Comparison of ENCODE assay signal across 1 cellular context in the genomic region with DNA sequence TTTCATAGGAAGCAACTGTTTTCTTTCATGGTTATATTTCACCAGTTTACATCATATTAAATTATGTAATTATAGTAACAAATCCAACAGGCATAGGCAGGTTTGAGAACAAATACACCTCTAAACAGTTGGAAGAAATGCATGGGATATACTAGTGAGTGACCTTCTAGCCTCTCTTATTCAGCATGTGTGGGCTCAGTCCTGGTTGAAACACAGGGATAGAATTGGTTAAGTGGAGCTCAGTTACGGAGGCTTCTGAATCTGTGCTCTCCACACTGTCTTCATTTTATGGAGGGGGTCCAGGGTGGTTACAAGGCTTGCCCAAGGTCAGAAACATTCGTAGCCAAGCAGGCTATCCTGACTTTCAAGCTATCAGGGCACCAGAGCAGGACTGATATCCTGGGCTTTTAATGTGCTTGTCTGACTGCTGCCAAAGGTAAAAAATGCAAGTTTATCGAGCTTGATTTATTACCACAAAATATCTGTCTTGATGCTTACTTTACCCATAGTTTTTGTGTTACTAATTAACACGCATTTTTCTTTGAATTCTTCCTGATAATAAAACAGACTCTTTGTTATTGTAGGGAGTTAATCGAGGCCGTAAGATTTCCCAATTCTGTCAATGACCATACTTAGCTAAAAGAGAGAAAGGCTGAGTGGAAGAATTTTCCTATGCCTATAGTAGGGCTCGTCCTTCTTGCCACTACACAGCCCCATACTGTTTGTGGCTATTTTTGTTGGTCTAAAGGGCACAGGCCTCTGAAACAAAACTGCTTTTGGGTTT.
TF ChIP-seq lines count a peak whose summit lies in the region.

No MANE protein-coding gene starts in this region.

TF ChIP-seq in GM23338, 12 proteins besides CTCF, POLR2A, EP300 and RAD21 (continued from another document):
- TF ChIP-seq, protein P1, sequence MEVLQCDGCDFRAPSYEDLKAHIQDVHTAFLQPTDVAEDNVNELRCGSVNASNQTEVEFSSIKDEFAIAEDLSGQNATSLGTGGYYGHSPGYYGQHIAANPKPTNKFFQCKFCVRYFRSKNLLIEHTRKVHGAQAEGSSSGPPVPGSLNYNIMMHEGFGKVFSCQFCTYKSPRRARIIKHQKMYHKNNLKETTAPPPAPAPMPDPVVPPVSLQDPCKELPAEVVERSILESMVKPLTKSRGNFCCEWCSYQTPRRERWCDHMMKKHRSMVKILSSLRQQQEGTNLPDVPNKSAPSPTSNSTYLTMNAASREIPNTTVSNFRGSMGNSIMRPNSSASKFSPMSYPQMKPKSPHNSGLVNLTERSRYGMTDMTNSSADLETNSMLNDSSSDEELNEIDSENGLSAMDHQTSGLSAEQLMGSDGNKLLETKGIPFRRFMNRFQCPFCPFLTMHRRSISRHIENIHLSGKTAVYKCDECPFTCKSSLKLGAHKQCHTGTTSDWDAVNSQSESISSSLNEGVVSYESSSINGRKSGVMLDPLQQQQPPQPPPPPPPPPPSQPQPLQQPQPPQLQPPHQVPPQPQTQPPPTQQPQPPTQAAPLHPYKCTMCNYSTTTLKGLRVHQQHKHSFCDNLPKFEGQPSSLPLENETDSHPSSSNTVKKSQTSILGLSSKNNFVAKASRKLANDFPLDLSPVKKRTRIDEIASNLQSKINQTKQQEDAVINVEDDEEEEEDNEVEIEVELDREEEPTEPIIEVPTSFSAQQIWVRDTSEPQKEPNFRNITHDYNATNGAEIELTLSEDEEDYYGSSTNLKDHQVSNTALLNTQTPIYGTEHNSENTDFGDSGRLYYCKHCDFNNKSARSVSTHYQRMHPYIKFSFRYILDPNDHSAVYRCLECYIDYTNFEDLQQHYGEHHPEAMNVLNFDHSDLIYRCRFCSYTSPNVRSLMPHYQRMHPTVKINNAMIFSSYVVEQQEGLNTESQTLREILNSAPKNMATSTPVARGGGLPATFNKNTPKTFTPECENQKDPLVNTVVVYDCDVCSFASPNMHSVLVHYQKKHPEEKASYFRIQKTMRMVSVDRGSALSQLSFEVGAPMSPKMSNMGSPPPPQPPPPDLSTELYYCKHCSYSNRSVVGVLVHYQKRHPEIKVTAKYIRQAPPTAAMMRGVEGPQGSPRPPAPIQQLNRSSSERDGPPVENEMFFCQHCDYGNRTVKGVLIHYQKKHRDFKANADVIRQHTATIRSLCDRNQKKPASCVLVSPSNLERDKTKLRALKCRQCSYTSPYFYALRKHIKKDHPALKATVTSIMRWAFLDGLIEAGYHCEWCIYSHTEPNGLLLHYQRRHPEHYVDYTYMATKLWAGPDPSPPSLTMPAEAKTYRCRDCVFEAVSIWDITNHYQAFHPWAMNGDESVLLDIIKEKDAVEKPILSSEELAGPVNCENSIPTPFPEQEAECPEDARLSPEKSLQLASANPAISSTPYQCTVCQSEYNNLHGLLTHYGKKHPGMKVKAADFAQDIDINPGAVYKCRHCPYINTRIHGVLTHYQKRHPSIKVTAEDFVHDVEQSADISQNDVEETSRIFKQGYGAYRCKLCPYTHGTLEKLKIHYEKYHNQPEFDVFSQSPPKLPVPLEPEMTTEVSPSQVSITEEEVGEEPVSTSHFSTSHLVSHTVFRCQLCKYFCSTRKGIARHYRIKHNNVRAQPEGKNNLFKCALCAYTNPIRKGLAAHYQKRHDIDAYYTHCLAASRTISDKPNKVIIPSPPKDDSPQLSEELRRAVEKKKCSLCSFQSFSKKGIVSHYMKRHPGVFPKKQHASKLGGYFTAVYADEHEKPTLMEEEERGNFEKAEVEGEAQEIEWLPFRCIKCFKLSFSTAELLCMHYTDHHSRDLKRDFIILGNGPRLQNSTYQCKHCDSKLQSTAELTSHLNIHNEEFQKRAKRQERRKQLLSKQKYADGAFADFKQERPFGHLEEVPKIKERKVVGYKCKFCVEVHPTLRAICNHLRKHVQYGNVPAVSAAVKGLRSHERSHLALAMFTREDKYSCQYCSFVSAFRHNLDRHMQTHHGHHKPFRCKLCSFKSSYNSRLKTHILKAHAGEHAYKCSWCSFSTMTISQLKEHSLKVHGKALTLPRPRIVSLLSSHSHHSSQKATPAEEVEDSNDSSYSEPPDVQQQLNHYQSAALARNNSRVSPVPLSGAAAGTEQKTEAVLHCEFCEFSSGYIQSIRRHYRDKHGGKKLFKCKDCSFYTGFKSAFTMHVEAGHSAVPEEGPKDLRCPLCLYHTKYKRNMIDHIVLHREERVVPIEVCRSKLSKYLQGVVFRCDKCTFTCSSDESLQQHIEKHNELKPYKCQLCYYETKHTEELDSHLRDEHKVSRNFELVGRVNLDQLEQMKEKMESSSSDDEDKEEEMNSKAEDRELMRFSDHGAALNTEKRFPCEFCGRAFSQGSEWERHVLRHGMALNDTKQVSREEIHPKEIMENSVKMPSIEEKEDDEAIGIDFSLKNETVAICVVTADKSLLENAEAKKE (CRISPR knock-in tag; IDR thresholded peaks at IDR 0.05): no peak
- TF ChIP-seq STAT1 (IDR thresholded peaks at IDR 0.05; ENCODE audit: unreplicated experiment): no peak
- TF ChIP-seq JUNB (IDR thresholded peaks at IDR 0.05; ENCODE audit: unreplicated experiment): no peak
- TF ChIP-seq ZNF331 (CRISPR knock-in tag; IDR thresholded peaks at IDR 0.05; ENCODE audit: low read depth): no peak
- TF ChIP-seq EZH2phosphoT487 (IDR thresholded peaks at IDR 0.05; ENCODE audit: unreplicated experiment): no peak
- TF ChIP-seq POLR2AphosphoS5 (IDR thresholded peaks at IDR 0.05; ENCODE audit: low read depth): no peak
